ENCODE assay signal across 8 cellular contexts in the genomic region with DNA sequence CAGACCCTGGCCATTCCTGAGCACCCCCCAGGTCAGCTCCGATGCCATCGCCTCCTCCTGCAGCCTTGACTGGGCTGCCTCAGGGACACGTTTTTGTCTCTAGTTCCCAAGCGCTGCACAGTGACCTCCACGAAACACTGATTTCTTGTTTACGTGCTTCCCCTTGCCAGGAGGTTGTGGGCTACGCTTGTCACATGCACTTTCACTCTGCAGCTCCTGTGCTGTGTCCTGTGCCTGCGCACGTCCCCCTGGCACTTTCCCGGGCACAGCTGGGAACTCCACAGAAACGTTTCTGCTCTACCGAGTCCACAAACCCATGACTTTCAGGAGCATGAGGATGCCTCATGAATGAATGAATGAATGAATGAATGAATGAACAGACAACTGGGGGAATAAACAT.
"Had no signal": no experiment of that assay in that cellular context is flagged by ENCODE, and none has a peak within 500 bp of the region (broad histone marks: within the 10 kb centered on the region; RNA-seq: fewer than 3 reads in every experiment).

No MANE protein-coding gene starts in this region.

- DNase-seq: GM23248, GOT3, H7, HFFc6, IMR-90 had no signal

- H3K27ac ChIP-seq: GM23248 had no signal

- FAIRE-seq: HTR-8/SVneo had no signal

- H3K4me3 ChIP-seq: GM23248, HAP-1 had no signal

- H3K36me3 ChIP-seq: HAP-1 had no signal

- H3K4me1 ChIP-seq: HAP-1 had no signal

- H3K4me3 Mint-ChIP-seq: HFFc6 had no signal

- ATAC-seq: HCT116 had no signal

- H2AFZ ChIP-seq: GM23248 had no signal

- H3K9ac ChIP-seq: GM23248 had no signal

- H3K27ac Mint-ChIP-seq: HFFc6 had no signal
